ENCODE assay signal across 9 cellular contexts in the genomic region with DNA sequence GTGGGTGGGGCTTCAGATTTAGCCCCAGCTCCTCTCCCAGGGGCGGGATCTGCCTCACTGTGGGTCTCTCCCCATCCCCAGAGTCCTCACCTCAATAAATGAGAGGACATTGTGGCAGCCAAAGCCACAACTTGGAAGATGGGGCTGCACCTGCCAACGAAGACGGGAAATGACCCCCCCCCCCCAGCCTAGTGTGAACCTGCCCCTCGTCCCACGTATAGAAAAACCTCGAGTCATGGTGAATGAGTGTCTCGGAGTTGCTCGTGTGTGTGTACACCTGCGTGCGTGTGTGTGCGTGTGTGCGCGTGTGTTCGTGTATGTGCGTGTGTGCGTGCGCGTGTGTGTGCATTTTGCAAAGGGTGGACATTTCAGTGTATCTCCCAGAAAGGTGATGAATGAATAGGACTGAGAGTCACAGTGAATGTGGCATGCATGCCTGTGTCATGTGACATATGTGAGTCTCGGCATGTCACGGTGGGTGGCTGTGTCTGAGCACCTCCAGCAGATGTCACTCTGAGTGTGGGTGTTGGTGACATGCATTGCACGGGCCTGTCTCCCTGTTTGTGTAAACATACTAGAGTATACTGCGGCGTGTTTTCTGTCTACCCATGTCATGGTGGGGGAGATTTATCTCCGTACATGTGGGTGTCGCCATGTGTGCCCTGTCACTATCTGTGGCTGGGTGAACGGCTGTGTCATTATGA. TPM values are rescaled to one million over a fixed set of nuclear protein-coding genes. Genes with fewer than 3 reads are reported as not detected.
DNase-seq lines count a peak whose midpoint lies in the region; ATAC-seq and TF ChIP-seq lines count a peak whose summit lies in the region.
"Had no signal": no experiment of that assay in that cellular context is flagged by ENCODE, and none has a peak within 500 bp of the region (broad histone marks: within the 10 kb centered on the region; RNA-seq: fewer than 3 reads in every experiment).

No MANE protein-coding gene starts in this region.

- peak overlapping the region; percentile 74 for H3K27ac Mint-ChIP-seq in glutamatergic neuron (ENCODE audit: unreplicated experiment)

- DNase-seq in MV-4-11 (lab: John Stamatoyannopoulos, UW) = peak; percentile 85
- peak; percentile 43 to 65 for DNase-seq in activated CD4-positive, alpha-beta T cell treated with anti-CD3 and anti-CD28 coated beads, Interleukin-2, amount 50 U/mL, for 24 hours (ENCODE audit: low read depth in 1 of 2, low spot score in 1 of 2)
- DNase-seq in glutamatergic neuron = peak; percentile 36
- peak; percentile 69 for DNase-seq in stimulated activated CD8-positive, alpha-beta memory T cell treated with anti-CD3 and anti-CD28 coated beads, Interleukin-4, amount 100 ng/mL, for 48 hours
- DNase-seq in NCI-H2227 treated with DMSO at 0.1 percent for 48 hours (lab: John Stamatoyannopoulos, UW) = no peak

- peaks cover 8% of the 10 kb centered on the region for H3K27me3 Mint-ChIP-seq in glutamatergic neuron (ENCODE audit: unreplicated experiment)

- peaks cover 6% of the 10 kb centered on the region for H3K36me3 Mint-ChIP-seq in glutamatergic neuron (ENCODE audit: unreplicated experiment)

- peak overlapping the region; percentile 61 for H3K4me3 Mint-ChIP-seq in glutamatergic neuron (ENCODE audit: unreplicated experiment)

- no peak for ATAC-seq in HG02852 (IDR thresholded peaks at IDR 0.05; ENCODE audit: unreplicated experiment)
- ATAC-seq in GM19455 (IDR thresholded peaks at IDR 0.05; ENCODE audit: unreplicated experiment) = no peak
- ATAC-seq: heart left ventricle had no signal

- peaks cover 14% of the 10 kb centered on the region for H3K4me1 Mint-ChIP-seq in glutamatergic neuron (ENCODE audit: low read depth, unreplicated experiment)

- H3K9me3 Mint-ChIP-seq in glutamatergic neuron (ENCODE audit: unreplicated experiment) = peaks cover 7% of the 10 kb centered on the region

- TF ChIP-seq CTCF in GM12874 (IDR thresholded peaks at IDR 0.05; ENCODE audit: insufficient read depth, low read depth, low read length) (peak; percentile 65), glutamatergic neuron (IDR thresholded peaks at IDR 0.05; ENCODE audit: partially characterized antibody, unreplicated experiment) (no peak)

RNA-seq across cellular contexts. Expression of a gene that starts 1.5 kb away (rescaled TPM):
- total RNA-seq in glutamatergic neuron (ENCODE audit: unreplicated experiment) = 142 TPM

RNA-seq across cellular contexts. Expression of a gene that starts 2.3 kb away (rescaled TPM):
- not detected for total RNA-seq in glutamatergic neuron (ENCODE audit: unreplicated experiment)

RNA-seq across cellular contexts. Expression of a gene that starts 10.3 kb away (rescaled TPM):
- total RNA-seq in glutamatergic neuron (ENCODE audit: unreplicated experiment) = not detected

RNA-seq across cellular contexts. Expression of a gene that starts 22.8 kb away (rescaled TPM):
- not detected for total RNA-seq in glutamatergic neuron (ENCODE audit: unreplicated experiment)

RNA-seq across cellular contexts. Expression of a gene that starts 42.3 kb away (rescaled TPM):
- 32.8 TPM for total RNA-seq in glutamatergic neuron (ENCODE audit: unreplicated experiment)
